Comparison of ENCODE assay signal across 25 cellular contexts in the genomic region with DNA sequence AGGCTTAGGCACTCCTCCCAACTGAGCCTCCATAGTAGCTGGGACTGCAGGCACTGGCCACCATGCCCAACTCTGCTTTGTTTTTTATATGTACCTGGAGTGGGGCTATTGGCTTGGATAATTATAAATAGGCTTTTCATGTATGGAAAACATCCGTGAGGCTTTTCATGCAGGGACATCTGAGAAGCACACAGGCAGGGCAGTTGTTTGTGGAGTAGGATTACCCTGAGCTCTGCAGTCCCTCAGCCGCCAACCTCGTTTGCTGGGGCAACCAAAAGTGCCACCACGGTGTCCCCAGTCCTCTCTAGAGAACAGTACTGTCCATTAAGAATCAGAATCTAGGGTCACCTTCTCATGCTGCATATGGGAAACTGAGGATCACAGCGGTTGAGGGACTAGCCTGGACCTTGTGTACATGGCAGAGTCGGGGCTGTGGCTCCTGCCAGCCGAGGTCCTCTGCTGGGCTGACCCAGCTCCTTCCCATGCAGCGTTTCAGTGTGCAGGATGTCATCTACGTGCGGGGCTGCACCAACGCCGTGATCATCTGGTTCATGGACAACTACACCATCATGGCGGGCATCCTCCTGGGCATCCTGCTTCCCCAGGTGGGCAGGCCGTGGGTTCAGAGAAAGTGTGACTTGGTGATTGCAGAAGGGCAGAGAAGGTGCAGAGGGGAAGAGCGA. TPM values are rescaled to one million over a fixed set of nuclear protein-coding genes. Genes with fewer than 3 reads are reported as not detected.
DNase-seq lines count a peak whose midpoint lies in the region; ATAC-seq and TF ChIP-seq lines count a peak whose summit lies in the region.
"Had no signal": no experiment of that assay in that cellular context is flagged by ENCODE, and none has a peak within 500 bp of the region (broad histone marks: within the 10 kb centered on the region; RNA-seq: fewer than 3 reads in every experiment).

No MANE protein-coding gene starts in this region.

- POLR2A ChIA-PET in activated naive CD8-positive, alpha-beta T cell treated with anti-CD3 and anti-CD28 coated beads, Interleukin-2, amount 10 ng/mL, durations not matched to agents 7 days and 5 days (lab: Charles Lee) = interaction anchor here (0.7 kb wide), 1 partner anchor 76 kb away, joined by 3 read pairs; no protein-coding TSS in a partner anchor

- DNase-seq in activated naive CD8-positive, alpha-beta T cell treated with anti-CD3 and anti-CD28 coated beads, Interleukin-2, amount 10 ng/mL, durations not matched to agents 7 days and 5 days = no peak
- DNase-seq in activated naive CD8-positive, alpha-beta T cell treated with anti-CD3 and anti-CD28 coated beads for 36 hours = no peak
- DNase-seq in dorsolateral prefrontal cortex (peak in 3 of 10 donors; percentile 31 to 43 (median 31)), osteocyte (ENCODE audit: extremely low spot score, unreplicated experiment) (peak; percentile 68), type B pancreatic cell (ENCODE audit: extremely low spot score, unreplicated experiment) (peak; percentile 64), cortex of kidney (lab: John Stamatoyannopoulos, UW) (no peak), left lung (no peak)
- DNase-seq: activated B cell treated with CpG ODN at 0.5 μM for 24 hours; dermis blood vessel endothelial cell; DMS53; foreskin fibroblast; GF-D8; kidney; mesenchymal stem cell; NCI-H1092 treated with DMSO at 0.1 percent for 48 hours; NCI-H2029 treated with DMSO at 0.1 percent for 48 hours; stimulated activated CD4-positive, alpha-beta T cell treated with anti-CD3 and anti-CD28 coated beads, Interleukin-4, amount 100 ng/mL, for 1 hour; stomach had no signal

- no peaks in the 10 kb centered on the region for H3K9me3 ChIP-seq in left lung
- H3K9me3 ChIP-seq: breast epithelium, prostate gland, SJSA1, stomach had no signal

- intact Hi-C loops in dorsolateral prefrontal cortex (cut with DNase I) = loop anchor here (2.0 to 5.0 kb wide), 4 partner anchors 57 to 98 kb away; no protein-coding TSS in a partner anchor
- intact Hi-C loops in left lung (cut with DNase I) = loop anchor here (5.0 to 10.0 kb wide), 3 partner anchors 78 to 271 kb away; a partner anchor contains a TSS

- H3K4me3 ChIP-seq in dorsolateral prefrontal cortex (no peak overlapping the region), left lung (no peak overlapping the region)
- H3K4me3 ChIP-seq: breast epithelium, prostate gland, SJSA1, smooth muscle cell, stomach had no signal

- H3K27ac ChIP-seq in dorsolateral prefrontal cortex (peak overlapping the region in 43 of 59 donors; percentile 13 to 94 (median 84)), left lung (no peak overlapping the region)
- H3K27ac ChIP-seq: breast epithelium, epithelial cell of prostate, SJSA1 had no signal

- H3K4me1 Mint-ChIP-seq in activated naive CD8-positive, alpha-beta T cell treated with anti-CD3 and anti-CD28 coated beads, Interleukin-2, amount 10 ng/mL, durations not matched to agents 7 days and 5 days = peaks cover 9% of the 10 kb centered on the region
- peaks cover 6% of the 10 kb centered on the region for H3K4me1 Mint-ChIP-seq in activated naive CD8-positive, alpha-beta T cell treated with anti-CD3 and anti-CD28 coated beads for 36 hours
- H3K4me1 Mint-ChIP-seq in osteocyte (ENCODE audit: unreplicated experiment) (peaks cover 5% of the 10 kb centered on the region), type B pancreatic cell (ENCODE audit: unreplicated experiment) (peaks cover 8% of the 10 kb centered on the region)

- peaks cover 0 to 5% of the 10 kb centered on the region in 2 donors for H3K36me3 ChIP-seq in left lung
- H3K36me3 ChIP-seq: breast epithelium, prostate gland, SJSA1 had no signal

- no peak overlapping the region for H3K4me3 Mint-ChIP-seq in activated naive CD8-positive, alpha-beta T cell treated with anti-CD3 and anti-CD28 coated beads, Interleukin-2, amount 10 ng/mL, durations not matched to agents 7 days and 5 days
- H3K4me3 Mint-ChIP-seq in activated naive CD8-positive, alpha-beta T cell treated with anti-CD3 and anti-CD28 coated beads for 36 hours = no peak overlapping the region
- H3K4me3 Mint-ChIP-seq in osteocyte (ENCODE audit: unreplicated experiment) (no peak overlapping the region), type B pancreatic cell (no peak overlapping the region)
- H3K4me3 Mint-ChIP-seq: activated B cell treated with CpG ODN at 0.5 μM for 24 hours, CD14-positive monocyte had no signal

- H3K9me3 Mint-ChIP-seq in activated naive CD8-positive, alpha-beta T cell treated with anti-CD3 and anti-CD28 coated beads, Interleukin-2, amount 10 ng/mL, durations not matched to agents 7 days and 5 days = no peaks in the 10 kb centered on the region
- no peaks in the 10 kb centered on the region for H3K9me3 Mint-ChIP-seq in activated naive CD8-positive, alpha-beta T cell treated with anti-CD3 and anti-CD28 coated beads for 36 hours
- no peaks in the 10 kb centered on the region for H3K9me3 Mint-ChIP-seq in osteocyte (ENCODE audit: unreplicated experiment)
- no peaks in the 10 kb centered on the region for H3K9me3 Mint-ChIP-seq in type B pancreatic cell
- H3K9me3 Mint-ChIP-seq: activated B cell treated with CpG ODN at 0.5 μM for 24 hours, CD14-positive monocyte had no signal

- peak overlapping the region; percentile 21 for H3K27ac Mint-ChIP-seq in activated naive CD8-positive, alpha-beta T cell treated with anti-CD3 and anti-CD28 coated beads, Interleukin-2, amount 10 ng/mL, durations not matched to agents 7 days and 5 days
- no peak overlapping the region for H3K27ac Mint-ChIP-seq in activated naive CD8-positive, alpha-beta T cell treated with anti-CD3 and anti-CD28 coated beads for 36 hours
- no peak overlapping the region for H3K27ac Mint-ChIP-seq in osteocyte (ENCODE audit: unreplicated experiment)
- H3K27ac Mint-ChIP-seq in type B pancreatic cell = peak overlapping the region; percentile 53
- H3K27ac Mint-ChIP-seq: activated B cell treated with CpG ODN at 0.5 μM for 24 hours had no signal

- H3K27me3 ChIP-seq in dorsolateral prefrontal cortex (no peaks in the 10 kb centered on the region), left lung (no peaks in the 10 kb centered on the region)
- H3K27me3 ChIP-seq: breast epithelium, stomach had no signal

- no peak for ATAC-seq in activated naive CD8-positive, alpha-beta T cell treated with anti-CD3 and anti-CD28 coated beads, Interleukin-2, amount 10 ng/mL, durations not matched to agents 7 days and 5 days (ENCODE audit: low read depth)
- ATAC-seq in left lung = no peak
- no peak for ATAC-seq in HG03139 (IDR thresholded peaks at IDR 0.05; ENCODE audit: unreplicated experiment)

- peaks cover 14% of the 10 kb centered on the region for H3K27me3 Mint-ChIP-seq in activated naive CD8-positive, alpha-beta T cell treated with anti-CD3 and anti-CD28 coated beads, Interleukin-2, amount 10 ng/mL, durations not matched to agents 7 days and 5 days
- no peaks in the 10 kb centered on the region for H3K27me3 Mint-ChIP-seq in activated naive CD8-positive, alpha-beta T cell treated with anti-CD3 and anti-CD28 coated beads for 36 hours
- H3K27me3 Mint-ChIP-seq in osteocyte (ENCODE audit: unreplicated experiment) = peaks cover 27% of the 10 kb centered on the region
- peaks cover 14% of the 10 kb centered on the region for H3K27me3 Mint-ChIP-seq in type B pancreatic cell

- TF ChIP-seq CTCF in dorsolateral prefrontal cortex (IDR thresholded peaks at IDR 0.05 in 54 of 56, conservative IDR thresholded peaks at IDR 0.05 in 2 of 56; ENCODE audit: low read depth in 1 of 56, partially characterized antibody in 56 of 56) = no peak
- no peak for TF ChIP-seq CTCF in osteocyte (IDR thresholded peaks at IDR 0.05)
- no peak for TF ChIP-seq CTCF in type B pancreatic cell (conservative IDR thresholded peaks at IDR 0.05)
- no peak for TF ChIP-seq CTCF in left lung (IDR thresholded peaks at IDR 0.05)

- peaks cover 0 to 12% of the 10 kb centered on the region in 2 donors for H3K4me1 ChIP-seq in left lung
- H3K4me1 ChIP-seq: breast epithelium, prostate gland had no signal

- no peaks in the 10 kb centered on the region for H3K36me3 Mint-ChIP-seq in activated naive CD8-positive, alpha-beta T cell treated with anti-CD3 and anti-CD28 coated beads, Interleukin-2, amount 10 ng/mL, durations not matched to agents 7 days and 5 days
- H3K36me3 Mint-ChIP-seq in activated naive CD8-positive, alpha-beta T cell treated with anti-CD3 and anti-CD28 coated beads for 36 hours = no peaks in the 10 kb centered on the region
- H3K36me3 Mint-ChIP-seq in osteocyte (ENCODE audit: unreplicated experiment) (no peaks in the 10 kb centered on the region), type B pancreatic cell (no peaks in the 10 kb centered on the region)
- H3K36me3 Mint-ChIP-seq: CD14-positive monocyte had no signal

RNA-seq across cellular contexts. Expression of a gene that starts 54.5 kb away (rescaled TPM):
- total RNA-seq in activated naive CD8-positive, alpha-beta T cell treated with anti-CD3 and anti-CD28 coated beads, Interleukin-2, amount 10 ng/mL, durations not matched to agents 7 days and 5 days = 1 to 10 TPM; 4.6 to 4.7 TPM
- total RNA-seq in activated naive CD8-positive, alpha-beta T cell treated with anti-CD3 and anti-CD28 coated beads for 36 hours = under 1 TPM; 0.60 to 0.66 TPM
- total RNA-seq in dorsolateral prefrontal cortex = 100 to 1,000 TPM in 10 of 120 experiments, 10 to 100 TPM in 109, 1 to 10 TPM in 1; 8.7 to 188 (median 44.2) TPM
- total RNA-seq in osteocyte = 0.94 TPM in 1 of 2 replicates, not detected in the other
- total RNA-seq in type B pancreatic cell (ENCODE audit: low replicate concordance) = 19.4 and 19.7 TPM in 2 replicates
- 10 to 100 TPM; 52.4 to 67.9 TPM for total RNA-seq in left lung

Comparison
In these comparisons a context has a peak if more than half of its experiments do, and no peak if none do; other contexts are left out.
1. H3K27ac Mint-ChIP-seq: peak in activated naive CD8-positive, alpha-beta T cell treated with anti-CD3 and anti-CD28 coated beads, Interleukin-2, amount 10 ng/mL, durations not matched to agents 7 days and 5 days (single experiment) and type B pancreatic cell (single experiment); none in activated naive CD8-positive, alpha-beta T cell treated with anti-CD3 and anti-CD28 coated beads for 36 hours (single experiment) and osteocyte (single experiment).
2. DNase-seq: peak in osteocyte (single experiment) and type B pancreatic cell (single experiment); none in activated naive CD8-positive, alpha-beta T cell treated with anti-CD3 and anti-CD28 coated beads, Interleukin-2, amount 10 ng/mL, durations not matched to agents 7 days and 5 days (single experiment), activated naive CD8-positive, alpha-beta T cell treated with anti-CD3 and anti-CD28 coated beads for 36 hours (single experiment), cortex of kidney (single experiment) and left lung (0 of 2).
3. H3K27ac ChIP-seq: peak in dorsolateral prefrontal cortex (43 of 59); none in left lung (0 of 2).